Comparison of ENCODE assay signal across 1 cellular context in the genomic region with DNA sequence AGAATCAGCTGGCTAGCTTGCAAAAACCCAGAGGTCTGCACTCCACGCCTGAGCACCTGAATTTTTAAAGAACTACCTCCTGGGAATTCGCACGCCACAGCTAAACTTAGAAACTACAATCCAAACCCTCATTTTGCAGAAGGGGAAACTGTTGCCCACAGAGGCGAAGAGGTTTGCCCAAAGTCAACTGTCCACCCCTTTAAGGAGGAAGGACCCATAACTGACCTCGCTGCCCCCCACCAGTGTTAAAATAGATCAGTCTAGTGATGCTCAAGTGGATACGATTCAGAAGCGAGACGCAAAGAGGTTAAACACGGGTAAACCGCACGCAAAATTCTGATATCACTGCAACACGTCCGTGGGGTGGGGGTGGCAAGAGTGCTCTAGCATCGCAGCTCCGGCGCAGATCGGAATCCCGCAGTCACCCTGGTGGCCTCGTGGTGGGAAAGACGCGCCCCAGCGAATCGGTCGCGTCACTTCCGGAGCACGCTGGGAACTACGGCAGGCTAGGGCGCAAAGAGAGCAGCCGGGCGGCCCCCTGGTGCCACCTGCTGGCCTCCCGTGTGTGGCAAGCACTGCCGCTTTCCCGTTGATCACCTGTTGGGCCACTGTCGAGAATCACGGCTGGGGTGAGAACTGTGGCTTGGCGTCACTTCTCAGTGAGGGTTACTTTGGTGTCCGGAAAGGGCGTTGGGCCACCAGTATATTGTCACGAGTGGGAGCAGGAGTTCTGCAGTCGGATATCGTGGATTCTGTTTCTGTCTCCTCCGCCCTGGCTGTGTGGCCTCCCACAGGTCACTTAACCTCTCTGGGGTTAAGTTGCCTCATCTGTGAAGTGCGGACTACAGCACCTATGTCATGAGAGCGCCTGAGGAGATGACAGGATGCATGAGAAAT.
TF ChIP-seq lines count a peak whose summit lies in the region.

ALKBH2 (minus strand) TSS at position 451 of the 897 bp plus-strand sequence. CDS start 686 bp downstream, outside the sequence.

TF ChIP-seq in K562, 482 proteins besides CTCF, POLR2A, EP300 and RAD21 (continued from another document and continues in another):
- TF ChIP-seq NKRF (IDR thresholded peaks at IDR 0.05; ENCODE audit: borderline replicate concordance) (peak; percentile 87), SETDB1 (IDR thresholded peaks at IDR 0.05; ENCODE audit: low read length) (no peak), RFX7 (CRISPR knock-in tag; IDR thresholded peaks at IDR 0.05) (no peak), KLF1 (tag; IDR thresholded peaks at IDR 0.05) (no peak), KAT2B (IDR thresholded peaks at IDR 0.05; ENCODE audit: low read depth, low read length) (no peak), RB1 (IDR thresholded peaks at IDR 0.05; ENCODE audit: low read depth) (peak; percentile 91), CHD4 (IDR thresholded peaks at IDR 0.05; ENCODE audit: insufficient read depth, insufficient replicate concordance, low read depth, low read length, poor library complexity, severe bottlenecking) (no peak), SIRT6 (IDR thresholded peaks at IDR 0.05; ENCODE audit: low read depth, low read length) (no peak), PTBP1 (IDR thresholded peaks at IDR 0.05; ENCODE audit: low read depth, low read length) (peak; percentile 64; the same call in 1 of the 2 replicates), NFE2 (IDR thresholded peaks at IDR 0.05; ENCODE audit: low read depth) (peak; percentile 59), GMEB1 (CRISPR knock-in tag; IDR thresholded peaks at IDR 0.05) (peak; percentile 64), NFIC (IDR thresholded peaks at IDR 0.05) (peak; percentile 42), CREB1 (IDR thresholded peaks at IDR 0.05) (peak; percentile 92), CREB1 (CRISPR knock-in tag; IDR thresholded peaks at IDR 0.05) (peak; percentile 93), STAG1 (CRISPR knock-in tag; IDR thresholded peaks at IDR 0.05; ENCODE audit: borderline replicate concordance) (peak; percentile 96), CXXC5 (CRISPR knock-in tag; IDR thresholded peaks at IDR 0.05) (peak; percentile 98), ATF7 (IDR thresholded peaks at IDR 0.05) (peak; percentile 92), POLR2AphosphoS5 (IDR thresholded peaks at IDR 0.05; ENCODE audit: control insufficient read depth, insufficient read depth, low read depth, low read length) (peak; percentile 89), BRD9 (IDR thresholded peaks at IDR 0.05; ENCODE audit: low read depth, partially characterized antibody) (peak; percentile 75), GTF2F1 (IDR thresholded peaks at IDR 0.05; ENCODE audit: low read depth, low read length) (peak; percentile 71; the same call in 1 of the 2 replicates), RBBP5 (IDR thresholded peaks at IDR 0.05; ENCODE audit: borderline replicate concordance, insufficient read depth, low read length, poor library complexity, severe bottlenecking) (peak; percentile 78), KDM4B (IDR thresholded peaks at IDR 0.05; ENCODE audit: borderline replicate concordance in 2 of 2, low read depth in 1 of 2) (peak in 1 of 2 experiments; percentile 77; a peak in 1 of 4 replicates), ARID1B (IDR thresholded peaks at IDR 0.05) (peak; percentile 47), DACH1 (IDR thresholded peaks at IDR 0.05; ENCODE audit: partially characterized antibody) (peak; percentile 28), ZBTB12 (CRISPR knock-in tag; IDR thresholded peaks at IDR 0.05) (peak; percentile 86), HDGF (IDR thresholded peaks at IDR 0.05) (peak; percentile 94), SMARCB1 (IDR thresholded peaks at IDR 0.05; ENCODE audit: insufficient read length, low read depth) (no peak), ZNF134 (CRISPR knock-in tag; conservative IDR thresholded peaks at IDR 0.05) (0 out of 2 replicates have a peak, but pooled peaks have one; percentile 42), MAZ (CRISPR knock-in tag; conservative IDR thresholded peaks at IDR 0.05 in 1 of 2, IDR thresholded peaks at IDR 0.05 in 1 of 2) (peak; percentile 61 to 89), ZBTB34 (CRISPR knock-in tag; IDR thresholded peaks at IDR 0.05) (no peak), SUPT5H (IDR thresholded peaks at IDR 0.05) (peak; percentile 72), POLR2G (IDR thresholded peaks at IDR 0.05; ENCODE audit: low read depth, low read length) (peak; percentile 91), VEZF1 (CRISPR knock-in tag; IDR thresholded peaks at IDR 0.05) (peak; percentile 51; the same call in 1 of the 2 replicates), ZFP36 (IDR thresholded peaks at IDR 0.05; ENCODE audit: low read depth, low read length, partially characterized antibody) (peak; percentile 90), E2F5 (CRISPR knock-in tag; IDR thresholded peaks at IDR 0.05) (peak; percentile 67; the same call in 1 of the 2 replicates), CSDE1 (IDR thresholded peaks at IDR 0.05) (0 out of 4 replicates have a peak, but pooled peaks of 1 of the 2 experiments have one; percentile 50), NFXL1 (CRISPR knock-in tag; IDR thresholded peaks at IDR 0.05) (no peak), SMC3 (conservative IDR thresholded peaks at IDR 0.05; ENCODE audit: insufficient read depth, low read depth, low read length) (peak; percentile 82)
- TF ChIP-seq, protein P1, sequence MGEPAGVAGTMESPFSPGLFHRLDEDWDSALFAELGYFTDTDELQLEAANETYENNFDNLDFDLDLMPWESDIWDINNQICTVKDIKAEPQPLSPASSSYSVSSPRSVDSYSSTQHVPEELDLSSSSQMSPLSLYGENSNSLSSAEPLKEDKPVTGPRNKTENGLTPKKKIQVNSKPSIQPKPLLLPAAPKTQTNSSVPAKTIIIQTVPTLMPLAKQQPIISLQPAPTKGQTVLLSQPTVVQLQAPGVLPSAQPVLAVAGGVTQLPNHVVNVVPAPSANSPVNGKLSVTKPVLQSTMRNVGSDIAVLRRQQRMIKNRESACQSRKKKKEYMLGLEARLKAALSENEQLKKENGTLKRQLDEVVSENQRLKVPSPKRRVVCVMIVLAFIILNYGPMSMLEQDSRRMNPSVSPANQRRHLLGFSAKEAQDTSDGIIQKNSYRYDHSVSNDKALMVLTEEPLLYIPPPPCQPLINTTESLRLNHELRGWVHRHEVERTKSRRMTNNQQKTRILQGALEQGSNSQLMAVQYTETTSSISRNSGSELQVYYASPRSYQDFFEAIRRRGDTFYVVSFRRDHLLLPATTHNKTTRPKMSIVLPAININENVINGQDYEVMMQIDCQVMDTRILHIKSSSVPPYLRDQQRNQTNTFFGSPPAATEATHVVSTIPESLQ (CRISPR knock-in tag; IDR thresholded peaks at IDR 0.05) = peak; percentile 63; the same call in 1 of the 2 replicates
- TF ChIP-seq, protein P2, sequence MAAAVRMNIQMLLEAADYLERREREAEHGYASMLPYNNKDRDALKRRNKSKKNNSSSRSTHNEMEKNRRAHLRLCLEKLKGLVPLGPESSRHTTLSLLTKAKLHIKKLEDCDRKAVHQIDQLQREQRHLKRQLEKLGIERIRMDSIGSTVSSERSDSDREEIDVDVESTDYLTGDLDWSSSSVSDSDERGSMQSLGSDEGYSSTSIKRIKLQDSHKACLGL (CRISPR knock-in tag; IDR thresholded peaks at IDR 0.05; ENCODE audit: borderline replicate concordance, poor library complexity, severe bottlenecking) = peak; percentile 54
- TF ChIP-seq, protein P3, sequence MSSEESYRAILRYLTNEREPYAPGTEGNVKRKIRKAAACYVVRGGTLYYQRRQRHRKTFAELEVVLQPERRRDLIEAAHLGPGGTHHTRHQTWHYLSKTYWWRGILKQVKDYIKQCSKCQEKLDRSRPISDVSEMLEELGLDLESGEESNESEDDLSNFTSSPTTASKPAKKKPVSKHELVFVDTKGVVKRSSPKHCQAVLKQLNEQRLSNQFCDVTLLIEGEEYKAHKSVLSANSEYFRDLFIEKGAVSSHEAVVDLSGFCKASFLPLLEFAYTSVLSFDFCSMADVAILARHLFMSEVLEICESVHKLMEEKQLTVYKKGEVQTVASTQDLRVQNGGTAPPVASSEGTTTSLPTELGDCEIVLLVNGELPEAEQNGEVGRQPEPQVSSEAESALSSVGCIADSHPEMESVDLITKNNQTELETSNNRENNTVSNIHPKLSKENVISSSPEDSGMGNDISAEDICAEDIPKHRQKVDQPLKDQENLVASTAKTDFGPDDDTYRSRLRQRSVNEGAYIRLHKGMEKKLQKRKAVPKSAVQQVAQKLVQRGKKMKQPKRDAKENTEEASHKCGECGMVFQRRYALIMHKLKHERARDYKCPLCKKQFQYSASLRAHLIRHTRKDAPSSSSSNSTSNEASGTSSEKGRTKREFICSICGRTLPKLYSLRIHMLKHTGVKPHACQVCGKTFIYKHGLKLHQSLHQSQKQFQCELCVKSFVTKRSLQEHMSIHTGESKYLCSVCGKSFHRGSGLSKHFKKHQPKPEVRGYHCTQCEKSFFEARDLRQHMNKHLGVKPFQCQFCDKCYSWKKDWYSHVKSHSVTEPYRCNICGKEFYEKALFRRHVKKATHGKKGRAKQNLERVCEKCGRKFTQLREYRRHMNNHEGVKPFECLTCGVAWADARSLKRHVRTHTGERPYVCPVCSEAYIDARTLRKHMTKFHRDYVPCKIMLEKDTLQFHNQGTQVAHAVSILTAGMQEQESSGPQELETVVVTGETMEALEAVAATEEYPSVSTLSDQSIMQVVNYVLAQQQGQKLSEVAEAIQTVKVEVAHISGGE (CRISPR knock-in tag; IDR thresholded peaks at IDR 0.05) = peak in 2 of 3 experiments; percentile 33 to 88; a peak in 2 of 6 replicates
